ENCODE assay signal across 29 cellular contexts in the genomic region with DNA sequence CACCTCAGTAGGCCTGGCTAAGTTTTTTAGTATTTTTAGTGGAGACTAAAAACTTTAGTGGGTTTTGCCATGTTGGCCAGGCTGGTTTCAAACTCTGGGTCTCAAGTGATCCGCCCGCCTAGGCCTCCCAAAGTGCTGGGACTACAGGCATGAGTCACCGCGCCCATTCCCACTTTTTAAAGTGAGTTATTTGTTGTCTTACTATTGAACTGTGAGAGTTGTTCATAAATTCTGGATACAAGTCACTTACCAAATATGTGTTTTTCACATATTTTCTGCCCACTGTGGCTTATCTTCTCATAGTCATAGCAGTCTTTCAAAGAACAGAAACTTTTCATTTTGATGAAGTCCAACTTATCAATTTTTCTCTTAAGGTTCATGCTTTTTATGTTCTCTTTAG. TPM values are rescaled to one million over a fixed set of nuclear protein-coding genes. Genes with fewer than 3 reads are reported as not detected.
"Had no signal": no experiment of that assay in that cellular context is flagged by ENCODE, and none has a peak within 500 bp of the region (broad histone marks: within the 10 kb centered on the region; RNA-seq: fewer than 3 reads in every experiment).

No MANE protein-coding gene starts in this region.

- H3K4me1 Mint-ChIP-seq: neural progenitor cell had no signal

- H3K27me3 ChIP-seq: adrenal gland, ascending aorta, colonic mucosa, left lung, neural progenitor cell, right atrium auricular region, spleen had no signal

- H3K4me3 Mint-ChIP-seq: activated CD4-positive, alpha-beta T cell treated with anti-CD3 and anti-CD28 coated beads, Interleukin-2, amount 10 ng/mL, durations not matched to agents 24 days and 14 days; activated CD8-positive, alpha-beta memory T cell treated with anti-CD3 and anti-CD28 coated beads, Interleukin-2, amount 10 ng/mL, durations not matched to agents 7 days and 5 days; activated CD8-positive, alpha-beta T cell treated with anti-CD3 and anti-CD28 coated beads for 36 hours; activated naive CD8-positive, alpha-beta T cell; activated T-cell treated with anti-CD3 and anti-CD28 coated beads, Interleukin-2, amount 50 U/mL, for 72 hours; natural killer cell; neural progenitor cell; T-helper 17 cell had no signal

- H3K9me3 ChIP-seq: adrenal gland, ascending aorta, colonic mucosa, esophagus squamous epithelium, left lung, lower lobe of right lung, right atrium auricular region, spleen, thoracic aorta had no signal

- H3K27ac Mint-ChIP-seq: activated CD4-positive, alpha-beta T cell treated with anti-CD3 and anti-CD28 coated beads, Interleukin-2, amount 10 ng/mL, durations not matched to agents 24 days and 14 days; activated CD8-positive, alpha-beta memory T cell treated with anti-CD3 and anti-CD28 coated beads, Interleukin-2, amount 10 ng/mL, durations not matched to agents 7 days and 5 days; activated naive CD8-positive, alpha-beta T cell; activated T-cell treated with anti-CD3 and anti-CD28 coated beads, Interleukin-2, amount 50 U/mL, for 72 hours; T-helper 17 cell had no signal

- H3K4me2 ChIP-seq: neural progenitor cell had no signal

- H3K36me3 Mint-ChIP-seq: activated naive CD8-positive, alpha-beta T cell; natural killer cell; neural progenitor cell had no signal

- ATAC-seq: activated CD8-positive, alpha-beta memory T cell treated with anti-CD3 and anti-CD28 coated beads, Interleukin-2, amount 10 ng/mL, durations not matched to agents 7 days and 5 days; activated CD8-positive, alpha-beta T cell treated with anti-CD3 and anti-CD28 coated beads for 36 hours; activated T-cell treated with anti-CD3 and anti-CD28 coated beads, Interleukin-2, amount 50 U/mL, for 72 hours; left lung; lower lobe of right lung; natural killer cell; T-helper 17 cell had no signal

- H3K4me1 ChIP-seq: adrenal gland, ascending aorta, colonic mucosa, esophagus squamous epithelium, left lung, lower lobe of right lung, neural progenitor cell, right atrium auricular region, spleen had no signal

- H3K36me3 ChIP-seq: adrenal gland, ascending aorta, colonic mucosa, esophagus squamous epithelium, left lung, lower lobe of right lung, neural progenitor cell, right atrium auricular region, spleen, thoracic aorta, WERI-Rb-1 had no signal

- H3K27me3 Mint-ChIP-seq: activated naive CD8-positive, alpha-beta T cell had no signal

- DNase-seq: activated CD4-positive, alpha-beta T cell treated with anti-CD3 and anti-CD28 coated beads, Interleukin-2, amount 10 ng/mL, durations not matched to agents 24 days and 14 days; activated CD4-positive, CD25-positive, alpha-beta regulatory T cell treated with anti-CD3 and anti-CD28 coated beads, Interleukin-2, amount 50 U/mL, for 72 hours; activated CD8-positive, alpha-beta memory T cell treated with anti-CD3 and anti-CD28 coated beads, Interleukin-2, amount 10 ng/mL, durations not matched to agents 7 days and 5 days; activated CD8-positive, alpha-beta T cell treated with anti-CD3 and anti-CD28 coated beads for 36 hours; activated effector memory CD4-positive, alpha-beta T cell treated with Interleukin-2 at 50 U/mL for 16 hours; activated naive CD4-positive, alpha-beta T cell treated with Interleukin-2 at 50 U/mL for 16 hours; activated T-cell treated with anti-CD3 and anti-CD28 coated beads, Interleukin-2, amount 50 U/mL, for 72 hours; adrenal gland; colonic mucosa; effector CD8-positive, alpha-beta T cell; esophagus squamous epithelium; left lung; lower lobe of right lung; mesenchymal stem cell; natural killer cell; occipital lobe; spleen; stimulated activated naive CD4-positive, alpha-beta T cell treated with Interleukin-2 at 50 U/mL for 16 hours; T-helper 17 cell; T1000; trophoblast cell; WERI-Rb-1 had no signal

- H3K9ac ChIP-seq: neural progenitor cell had no signal

- H3K9me3 Mint-ChIP-seq: activated CD4-positive, alpha-beta T cell treated with anti-CD3 and anti-CD28 coated beads, Interleukin-2, amount 10 ng/mL, durations not matched to agents 24 days and 14 days; activated T-cell treated with anti-CD3 and anti-CD28 coated beads, Interleukin-2, amount 50 U/mL, for 72 hours; natural killer cell; neural progenitor cell had no signal

- H3K4me3 ChIP-seq: adrenal gland, ascending aorta, colonic mucosa, esophagus squamous epithelium, left lung, lower lobe of right lung, neural progenitor cell, right atrium auricular region, spleen, thoracic aorta had no signal

- H3K27ac ChIP-seq: adrenal gland, ascending aorta, colonic mucosa, epithelial cell of prostate, esophagus squamous epithelium, left lung, lower lobe of right lung, neural progenitor cell, right atrium auricular region, spleen, thoracic aorta, WERI-Rb-1 had no signal

- H2AFZ ChIP-seq: neural progenitor cell had no signal

RNA-seq across cellular contexts. Expression of gene SPSB4, which starts 29.9 kb away (rescaled TPM):
- total RNA-seq: activated CD4-positive, alpha-beta T cell treated with anti-CD3 and anti-CD28 coated beads, Interleukin-2, amount 10 ng/mL, durations not matched to agents 24 days and 14 days; activated CD8-positive, alpha-beta T cell treated with anti-CD3 and anti-CD28 coated beads for 36 hours; activated T-cell treated with anti-CD3 and anti-CD28 coated beads, Interleukin-2, amount 50 U/mL, for 72 hours; ascending aorta; colonic mucosa; esophagus squamous epithelium; natural killer cell; pulmonary artery endothelial cell; T-helper 17 cell had no signal
